Comparison of ENCODE assay signal across 1 cellular context in the genomic region with DNA sequence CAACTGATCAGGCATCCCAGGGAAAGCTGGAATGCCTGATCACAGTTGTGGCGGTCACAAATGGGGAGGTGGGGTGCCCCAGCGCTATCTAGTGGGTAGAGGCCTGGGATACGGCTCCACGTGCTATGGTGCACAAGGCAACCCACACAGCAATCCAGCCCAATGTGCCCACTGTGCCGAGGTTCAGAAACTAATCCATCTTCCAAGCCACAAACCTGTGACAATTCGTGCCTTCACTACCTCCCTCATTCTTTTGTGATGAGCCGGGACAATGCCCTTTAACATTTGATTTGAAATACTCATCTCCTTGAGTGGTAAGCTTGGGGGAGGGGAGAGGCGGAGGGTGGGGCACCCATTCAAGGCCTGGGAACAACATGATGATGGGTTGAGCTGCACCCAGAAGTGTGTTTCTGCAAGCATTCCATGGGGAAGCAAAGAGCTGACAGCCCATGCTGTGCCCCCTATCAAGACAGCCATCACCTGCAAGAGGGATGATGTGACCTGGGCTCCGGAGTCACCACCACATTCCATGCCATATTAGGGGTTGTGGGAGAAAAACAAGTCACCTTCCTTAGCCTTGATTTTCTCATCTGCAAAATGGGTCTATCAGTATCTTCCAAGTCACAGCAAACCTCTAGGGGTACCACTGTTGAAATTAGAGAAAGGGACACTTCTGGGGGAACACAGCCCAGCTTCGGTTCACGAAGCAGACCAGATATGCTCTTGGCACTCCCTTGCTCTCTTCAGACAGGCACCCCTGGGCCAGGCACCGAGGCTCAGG.
TF ChIP-seq lines count a peak whose summit lies in the region.

No MANE protein-coding gene starts in this region.

TF ChIP-seq in GM23338, 12 proteins besides CTCF, POLR2A, EP300 and RAD21 (continued from another document):
- TF ChIP-seq, protein P1, sequence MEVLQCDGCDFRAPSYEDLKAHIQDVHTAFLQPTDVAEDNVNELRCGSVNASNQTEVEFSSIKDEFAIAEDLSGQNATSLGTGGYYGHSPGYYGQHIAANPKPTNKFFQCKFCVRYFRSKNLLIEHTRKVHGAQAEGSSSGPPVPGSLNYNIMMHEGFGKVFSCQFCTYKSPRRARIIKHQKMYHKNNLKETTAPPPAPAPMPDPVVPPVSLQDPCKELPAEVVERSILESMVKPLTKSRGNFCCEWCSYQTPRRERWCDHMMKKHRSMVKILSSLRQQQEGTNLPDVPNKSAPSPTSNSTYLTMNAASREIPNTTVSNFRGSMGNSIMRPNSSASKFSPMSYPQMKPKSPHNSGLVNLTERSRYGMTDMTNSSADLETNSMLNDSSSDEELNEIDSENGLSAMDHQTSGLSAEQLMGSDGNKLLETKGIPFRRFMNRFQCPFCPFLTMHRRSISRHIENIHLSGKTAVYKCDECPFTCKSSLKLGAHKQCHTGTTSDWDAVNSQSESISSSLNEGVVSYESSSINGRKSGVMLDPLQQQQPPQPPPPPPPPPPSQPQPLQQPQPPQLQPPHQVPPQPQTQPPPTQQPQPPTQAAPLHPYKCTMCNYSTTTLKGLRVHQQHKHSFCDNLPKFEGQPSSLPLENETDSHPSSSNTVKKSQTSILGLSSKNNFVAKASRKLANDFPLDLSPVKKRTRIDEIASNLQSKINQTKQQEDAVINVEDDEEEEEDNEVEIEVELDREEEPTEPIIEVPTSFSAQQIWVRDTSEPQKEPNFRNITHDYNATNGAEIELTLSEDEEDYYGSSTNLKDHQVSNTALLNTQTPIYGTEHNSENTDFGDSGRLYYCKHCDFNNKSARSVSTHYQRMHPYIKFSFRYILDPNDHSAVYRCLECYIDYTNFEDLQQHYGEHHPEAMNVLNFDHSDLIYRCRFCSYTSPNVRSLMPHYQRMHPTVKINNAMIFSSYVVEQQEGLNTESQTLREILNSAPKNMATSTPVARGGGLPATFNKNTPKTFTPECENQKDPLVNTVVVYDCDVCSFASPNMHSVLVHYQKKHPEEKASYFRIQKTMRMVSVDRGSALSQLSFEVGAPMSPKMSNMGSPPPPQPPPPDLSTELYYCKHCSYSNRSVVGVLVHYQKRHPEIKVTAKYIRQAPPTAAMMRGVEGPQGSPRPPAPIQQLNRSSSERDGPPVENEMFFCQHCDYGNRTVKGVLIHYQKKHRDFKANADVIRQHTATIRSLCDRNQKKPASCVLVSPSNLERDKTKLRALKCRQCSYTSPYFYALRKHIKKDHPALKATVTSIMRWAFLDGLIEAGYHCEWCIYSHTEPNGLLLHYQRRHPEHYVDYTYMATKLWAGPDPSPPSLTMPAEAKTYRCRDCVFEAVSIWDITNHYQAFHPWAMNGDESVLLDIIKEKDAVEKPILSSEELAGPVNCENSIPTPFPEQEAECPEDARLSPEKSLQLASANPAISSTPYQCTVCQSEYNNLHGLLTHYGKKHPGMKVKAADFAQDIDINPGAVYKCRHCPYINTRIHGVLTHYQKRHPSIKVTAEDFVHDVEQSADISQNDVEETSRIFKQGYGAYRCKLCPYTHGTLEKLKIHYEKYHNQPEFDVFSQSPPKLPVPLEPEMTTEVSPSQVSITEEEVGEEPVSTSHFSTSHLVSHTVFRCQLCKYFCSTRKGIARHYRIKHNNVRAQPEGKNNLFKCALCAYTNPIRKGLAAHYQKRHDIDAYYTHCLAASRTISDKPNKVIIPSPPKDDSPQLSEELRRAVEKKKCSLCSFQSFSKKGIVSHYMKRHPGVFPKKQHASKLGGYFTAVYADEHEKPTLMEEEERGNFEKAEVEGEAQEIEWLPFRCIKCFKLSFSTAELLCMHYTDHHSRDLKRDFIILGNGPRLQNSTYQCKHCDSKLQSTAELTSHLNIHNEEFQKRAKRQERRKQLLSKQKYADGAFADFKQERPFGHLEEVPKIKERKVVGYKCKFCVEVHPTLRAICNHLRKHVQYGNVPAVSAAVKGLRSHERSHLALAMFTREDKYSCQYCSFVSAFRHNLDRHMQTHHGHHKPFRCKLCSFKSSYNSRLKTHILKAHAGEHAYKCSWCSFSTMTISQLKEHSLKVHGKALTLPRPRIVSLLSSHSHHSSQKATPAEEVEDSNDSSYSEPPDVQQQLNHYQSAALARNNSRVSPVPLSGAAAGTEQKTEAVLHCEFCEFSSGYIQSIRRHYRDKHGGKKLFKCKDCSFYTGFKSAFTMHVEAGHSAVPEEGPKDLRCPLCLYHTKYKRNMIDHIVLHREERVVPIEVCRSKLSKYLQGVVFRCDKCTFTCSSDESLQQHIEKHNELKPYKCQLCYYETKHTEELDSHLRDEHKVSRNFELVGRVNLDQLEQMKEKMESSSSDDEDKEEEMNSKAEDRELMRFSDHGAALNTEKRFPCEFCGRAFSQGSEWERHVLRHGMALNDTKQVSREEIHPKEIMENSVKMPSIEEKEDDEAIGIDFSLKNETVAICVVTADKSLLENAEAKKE (CRISPR knock-in tag; IDR thresholded peaks at IDR 0.05) = no peak
- TF ChIP-seq JUNB (IDR thresholded peaks at IDR 0.05; ENCODE audit: unreplicated experiment) = no peak
